ENCODE assay signal across 9 cellular contexts in the genomic region with DNA sequence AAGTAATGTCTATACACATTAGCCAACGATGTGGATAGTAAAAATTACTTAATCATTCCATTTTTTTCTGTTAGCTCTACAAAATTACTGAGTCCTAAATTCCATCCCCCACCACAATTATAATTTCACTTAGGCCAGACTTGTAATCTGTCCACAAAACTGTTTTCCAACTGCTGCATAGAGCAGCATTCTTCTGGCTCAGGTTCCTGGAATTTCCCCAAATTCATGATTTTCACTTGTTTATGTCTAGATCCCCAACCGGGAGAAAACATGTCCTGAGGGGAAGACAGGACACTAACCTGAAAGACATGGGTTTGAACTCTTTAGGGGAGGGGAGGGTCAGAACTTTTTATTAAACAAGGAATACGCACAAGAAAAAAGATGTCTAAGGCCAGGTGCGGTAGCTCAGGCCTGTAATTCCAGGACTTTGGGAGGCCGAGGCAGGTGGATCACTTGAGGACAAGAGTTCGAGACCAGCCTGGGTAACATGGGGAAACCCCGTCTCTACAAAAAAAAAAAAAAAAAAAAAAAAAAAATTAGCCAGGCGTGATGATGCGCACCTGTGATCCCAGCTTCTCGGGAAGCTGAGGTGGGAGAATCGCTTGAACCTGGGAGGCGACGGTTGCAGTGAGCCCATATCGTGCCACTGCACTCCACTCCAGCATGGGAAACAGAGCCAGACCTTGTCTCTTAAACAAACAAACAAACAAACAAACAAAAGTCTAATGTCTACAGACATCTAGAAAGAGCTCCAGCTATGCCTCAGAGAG. TPM values are rescaled to one million over a fixed set of nuclear protein-coding genes. Genes with fewer than 3 reads are reported as not detected.
DNase-seq lines count a peak whose midpoint lies in the region; ATAC-seq, FAIRE-seq and TF ChIP-seq lines count a peak whose summit lies in the region.
"Had no signal": no experiment of that assay in that cellular context is flagged by ENCODE, and none has a peak within 500 bp of the region (broad histone marks: within the 10 kb centered on the region; RNA-seq: fewer than 3 reads in every experiment).

No MANE protein-coding gene starts in this region.

- WGBS in small intestine, 3 donors, result 80 to 85% (median 83%) methylated on average over 12 to 14 of the region's 14 CpGs

- H3K9me3 ChIP-seq in BLaER1, result peaks cover 4% of the 10 kb centered on the region
- H3K9me3 ChIP-seq in muscle layer of duodenum (ENCODE audit: control insufficient read depth in 1 of 2, low read length in 2 of 2), result no peaks in the 10 kb centered on the region
- no peaks in the 10 kb centered on the region for H3K9me3 ChIP-seq in small intestine (ENCODE audit: control insufficient read depth, low read depth)

- H3K4me3 ChIP-seq in BLaER1 (peak overlapping the region; percentile 95), HL-60 (replicated peaks; ENCODE audit: insufficient read depth, low read length) (peak overlapping the region; percentile 92), muscle layer of duodenum (ENCODE audit: low read depth in 1 of 2, low read length in 2 of 2) (peak overlapping the region; percentile 75 to 88), small intestine (ENCODE audit: low read depth in 1 of 2, low read length in 2 of 2) (peak overlapping the region in 1 of 2 donors; percentile 78)

- peaks cover 57% of the 10 kb centered on the region for H4K20me1 ChIP-seq in BLaER1

- FAIRE-seq in small intestine (lab: Jason Lieb, UNC), result no peak

- H3K27me3 ChIP-seq in BLaER1 (no peaks in the 10 kb centered on the region), HL-60 (ENCODE audit: insufficient read depth, poor library complexity, severe bottlenecking) (no peaks in the 10 kb centered on the region), muscle layer of duodenum (ENCODE audit: low read depth, low read length) (no peaks in the 10 kb centered on the region), small intestine (ENCODE audit: control insufficient read depth in 2 of 2, insufficient read depth in 2 of 2, low read length in 2 of 2) (no peaks in the 10 kb centered on the region)

- H3K4me1 ChIP-seq in BLaER1, result peaks cover 24% of the 10 kb centered on the region
- H3K4me1 ChIP-seq in muscle layer of duodenum (ENCODE audit: control insufficient read depth in 1 of 2, insufficient read depth in 2 of 2, low read length in 2 of 2), result peaks cover 0 to 13% of the 10 kb centered on the region in 2 donors
- H3K4me1 ChIP-seq in small intestine (ENCODE audit: control insufficient read depth in 2 of 2, insufficient read depth in 1 of 2, low read depth in 1 of 2, low read length in 1 of 2), result peaks cover 0 to 6% of the 10 kb centered on the region in 2 donors

- H3K4me2 ChIP-seq in BLaER1, result peak overlapping the region; percentile 83

- H3K27ac ChIP-seq in BLaER1 (no peak overlapping the region), HL-60 (replicated peaks) (no peak overlapping the region), muscle layer of duodenum (ENCODE audit: low read length) (peak overlapping the region; percentile 85), small intestine (ENCODE audit: low read depth in 1 of 2, low read length in 1 of 2) (no peak overlapping the region)

- ATAC-seq in HG03280 (IDR thresholded peaks at IDR 0.05; ENCODE audit: unreplicated experiment), result no peak
- ATAC-seq in GM21360 (IDR thresholded peaks at IDR 0.05; ENCODE audit: unreplicated experiment), result no peak

- H3K36me3 ChIP-seq in BLaER1, result peaks cover 18% of the 10 kb centered on the region; the same call in 1 of the 2 replicates
- H3K36me3 ChIP-seq in muscle layer of duodenum (ENCODE audit: control insufficient read depth in 1 of 2, insufficient read depth in 2 of 2, low read length in 2 of 2), result no peaks in the 10 kb centered on the region
- H3K36me3 ChIP-seq in small intestine (ENCODE audit: control insufficient read depth in 2 of 2, insufficient read depth in 2 of 2, low read length in 2 of 2), result no peaks in the 10 kb centered on the region

- TF ChIP-seq CTCF in HL-60 (IDR thresholded peaks at IDR 0.05; ENCODE audit: insufficient read depth, low read length), result no peak

- DNase-seq in HL-60 (ENCODE audit: low read depth in 1 of 2, low spot score in 1 of 2), result no peak
- peak; percentile 52 for DNase-seq in astrocyte of the hippocampus (ENCODE audit: low read depth, low spot score)
- DNase-seq in HT-29 (ENCODE audit: low spot score), result no peak
- no peak for DNase-seq in small intestine
- DNase-seq: NCI-H1048 had no signal

- peak overlapping the region; percentile 94 for H3K9ac ChIP-seq in BLaER1

RNA-seq across cellular contexts. Expression of a gene that starts 1.5 kb away (rescaled TPM):
- 154 and 157 TPM in 2 replicates for total RNA-seq in HT-29 (2014; rRNA removed; shearing (Covaris generic))
- 100 to 1,000 TPM; 184 to 346 (median 229) TPM for polyA plus RNA-seq in small intestine

RNA-seq across cellular contexts. Expression of a gene that starts 26.8 kb away (rescaled TPM):
- 1.2 and 3.4 TPM in 2 replicates for total RNA-seq in HT-29 (2014; rRNA removed; shearing (Covaris generic))
- 1 to 10 TPM in 1 of 3 donors, under 1 TPM in 1, not detected in 1; 0.54 to 1.4 TPM for polyA plus RNA-seq in small intestine
